20 cellular contexts compared by ENCODE assay signal in genomic region chr21:33433001-33433400, GRCh38. TPM values are rescaled to one million over a fixed set of nuclear protein-coding genes. Genes with fewer than 3 reads are reported as not detected.
DNase-seq lines count a peak whose midpoint lies in the region; ATAC-seq and TF ChIP-seq lines count a peak whose summit lies in the region.
"Had no signal": no experiment of that assay in that cellular context is flagged by ENCODE, and none has a peak within 500 bp of the region (broad histone marks: within the 10 kb centered on the region; RNA-seq: fewer than 3 reads in every experiment).

No MANE protein-coding gene starts in this region.

- peaks cover 53% of the 10 kb centered on the region for H3K36me3 Mint-ChIP-seq in activated naive CD4-positive, alpha-beta T cell treated with anti-CD3 and anti-CD28 coated beads, Interleukin-2, amount 10 ng/mL, durations not matched to agents 7 days and 5 days
- H3K36me3 Mint-ChIP-seq in activated naive CD8-positive, alpha-beta T cell treated with anti-CD3 and anti-CD28 coated beads, Interleukin-2, amount 10 ng/mL, durations not matched to agents 7 days and 5 days = peaks cover 40% of the 10 kb centered on the region
- peaks cover 39% of the 10 kb centered on the region for H3K36me3 Mint-ChIP-seq in memory B cell

- H3K4me3 Mint-ChIP-seq in activated naive CD4-positive, alpha-beta T cell treated with anti-CD3 and anti-CD28 coated beads, Interleukin-2, amount 10 ng/mL, durations not matched to agents 7 days and 5 days = no peak overlapping the region
- H3K4me3 Mint-ChIP-seq in activated naive CD8-positive, alpha-beta T cell treated with anti-CD3 and anti-CD28 coated beads, Interleukin-2, amount 10 ng/mL, durations not matched to agents 7 days and 5 days = no peak overlapping the region
- peak overlapping the region; percentile 60 for H3K4me3 Mint-ChIP-seq in memory B cell

- H3K36me3 ChIP-seq in upper lobe of left lung = peaks cover 33 to 100% (median 81%) of the 10 kb centered on the region in 4 donors

- H3K4me1 ChIP-seq in upper lobe of left lung = peaks cover 10 to 22% (median 15%) of the 10 kb centered on the region in 4 donors
- H3K4me1 ChIP-seq: Caco-2 had no signal

- no peak for DNase-seq in activated naive CD4-positive, alpha-beta T cell treated with anti-CD3 and anti-CD28 coated beads, Interleukin-2, amount 10 ng/mL, durations not matched to agents 7 days and 5 days
- no peak for DNase-seq in activated naive CD4-positive, alpha-beta T cell (lab: John Stamatoyannopoulos, UW)
- DNase-seq in activated naive CD8-positive, alpha-beta T cell treated with anti-CD3 and anti-CD28 coated beads, Interleukin-2, amount 10 ng/mL, durations not matched to agents 7 days and 5 days = no peak
- DNase-seq in memory B cell (ENCODE audit: low spot score in 2 of 2) (no peak), upper lobe of left lung (peak in 1 of 2 donors; percentile 38), NCI-H1092 (lab: John Stamatoyannopoulos, UW) (no peak)
- no peak for DNase-seq in stimulated activated CD4-positive, alpha-beta T cell treated with anti-CD3 and anti-CD28 coated beads, Interleukin-12 subunit alpha, Interleukin-12 subunit beta, amount 100 ng/mL, for 4 hours
- DNase-seq: ACHN; amniotic stem cell; Caco-2; cortex of kidney; Karpas-422; kidney; mucosa of descending colon; NCI-H146; NCI-H446; stimulated activated naive CD4-positive, alpha-beta T cell treated with Interleukin-2 at 50 U/mL for 16 hours had no signal

- H3K27ac Mint-ChIP-seq in activated naive CD4-positive, alpha-beta T cell treated with anti-CD3 and anti-CD28 coated beads, Interleukin-2, amount 10 ng/mL, durations not matched to agents 7 days and 5 days = peak overlapping the region; percentile 78
- peak overlapping the region; percentile 76 for H3K27ac Mint-ChIP-seq in activated naive CD8-positive, alpha-beta T cell treated with anti-CD3 and anti-CD28 coated beads, Interleukin-2, amount 10 ng/mL, durations not matched to agents 7 days and 5 days
- peak overlapping the region; percentile 87 for H3K27ac Mint-ChIP-seq in memory B cell

- no peak overlapping the region for H3K4me3 ChIP-seq in upper lobe of left lung
- H3K4me3 ChIP-seq: mucosa of descending colon had no signal

- POLR2A ChIA-PET in activated naive CD8-positive, alpha-beta T cell treated with anti-CD3 and anti-CD28 coated beads, Interleukin-2, amount 10 ng/mL, durations not matched to agents 7 days and 5 days (lab: Charles Lee) = no interaction called here

- no peak for TF ChIP-seq POLR2A in upper lobe of left lung (IDR thresholded peaks at IDR 0.05)

- 97 to 99% methylated on average over 8 of the region's 8 CpGs for WGBS in upper lobe of left lung, 2 donors

- TF ChIP-seq EP300 in upper lobe of left lung (IDR thresholded peaks at IDR 0.05) = no peak

- no peaks in the 10 kb centered on the region for H3K27me3 ChIP-seq in upper lobe of left lung

- H3K9me3 ChIP-seq in upper lobe of left lung = no peaks in the 10 kb centered on the region
- H3K9me3 ChIP-seq: Caco-2, mucosa of descending colon had no signal

- no peak for ATAC-seq in activated naive CD8-positive, alpha-beta T cell treated with anti-CD3 and anti-CD28 coated beads, Interleukin-2, amount 10 ng/mL, durations not matched to agents 7 days and 5 days (ENCODE audit: low read depth)
- ATAC-seq in memory B cell (ENCODE audit: low read depth) = no peak
- no peak for ATAC-seq in upper lobe of left lung (ENCODE audit: low FRiP score in 2 of 2)
- no peak for ATAC-seq in HG03571 (IDR thresholded peaks at IDR 0.05; ENCODE audit: unreplicated experiment)
- ATAC-seq: esophagus mucosa, SK-N-SH treated with all-trans-retinoic acid at 6 μM for 48 hours had no signal

- CTCF ChIA-PET in activated naive CD4-positive, alpha-beta T cell treated with anti-CD3 and anti-CD28 coated beads, Interleukin-2, amount 10 ng/mL, durations not matched to agents 7 days and 5 days (lab: Charles Lee) = interaction anchor here (0.9 kb wide), 1 partner anchor 493 kb away, joined by 3 read pairs; no protein-coding TSS in a partner anchor

- H3K27me3 Mint-ChIP-seq in activated naive CD4-positive, alpha-beta T cell treated with anti-CD3 and anti-CD28 coated beads, Interleukin-2, amount 10 ng/mL, durations not matched to agents 7 days and 5 days = no peaks in the 10 kb centered on the region
- no peaks in the 10 kb centered on the region for H3K27me3 Mint-ChIP-seq in activated naive CD8-positive, alpha-beta T cell treated with anti-CD3 and anti-CD28 coated beads, Interleukin-2, amount 10 ng/mL, durations not matched to agents 7 days and 5 days
- H3K27me3 Mint-ChIP-seq in memory B cell = no peaks in the 10 kb centered on the region

- no peak for TF ChIP-seq CTCF in upper lobe of left lung (IDR thresholded peaks at IDR 0.05)

- H3K9me3 Mint-ChIP-seq in activated naive CD4-positive, alpha-beta T cell treated with anti-CD3 and anti-CD28 coated beads, Interleukin-2, amount 10 ng/mL, durations not matched to agents 7 days and 5 days = no peaks in the 10 kb centered on the region
- H3K9me3 Mint-ChIP-seq in activated naive CD8-positive, alpha-beta T cell treated with anti-CD3 and anti-CD28 coated beads, Interleukin-2, amount 10 ng/mL, durations not matched to agents 7 days and 5 days = no peaks in the 10 kb centered on the region
- H3K9me3 Mint-ChIP-seq in memory B cell = no peaks in the 10 kb centered on the region

- peak overlapping the region; percentile 23 to 79 (median 74) for H3K27ac ChIP-seq in upper lobe of left lung

- H3K4me1 Mint-ChIP-seq in activated naive CD4-positive, alpha-beta T cell treated with anti-CD3 and anti-CD28 coated beads, Interleukin-2, amount 10 ng/mL, durations not matched to agents 7 days and 5 days = peaks cover 31% of the 10 kb centered on the region
- peaks cover 24% of the 10 kb centered on the region for H3K4me1 Mint-ChIP-seq in activated naive CD8-positive, alpha-beta T cell treated with anti-CD3 and anti-CD28 coated beads, Interleukin-2, amount 10 ng/mL, durations not matched to agents 7 days and 5 days
- peaks cover 34% of the 10 kb centered on the region for H3K4me1 Mint-ChIP-seq in memory B cell

RNA-seq across cellular contexts. Expression of gene IFNGR2, which starts 29.8 kb away (rescaled TPM):
- total RNA-seq in activated naive CD8-positive, alpha-beta T cell treated with anti-CD3 and anti-CD28 coated beads, Interleukin-2, amount 10 ng/mL, durations not matched to agents 7 days and 5 days = 10 to 100 TPM; 17.8 to 18.8 TPM
- 10 to 100 TPM; 35.6 to 89.8 (median 62.0) TPM for total RNA-seq in upper lobe of left lung

RNA-seq across cellular contexts. Expression of gene TMEM50B, which starts 46.8 kb away (rescaled TPM):
- total RNA-seq in activated naive CD8-positive, alpha-beta T cell treated with anti-CD3 and anti-CD28 coated beads, Interleukin-2, amount 10 ng/mL, durations not matched to agents 7 days and 5 days = 10 to 100 TPM; 72.6 to 80.3 TPM
- total RNA-seq in upper lobe of left lung = 100 to 1,000 TPM in 2 of 6 donors, 10 to 100 TPM in 4; 45.1 to 155 (median 68.0) TPM

RNA-seq across cellular contexts. Expression of gene DNAJC28, which starts 58.5 kb away (rescaled TPM):
- total RNA-seq in activated naive CD8-positive, alpha-beta T cell treated with anti-CD3 and anti-CD28 coated beads, Interleukin-2, amount 10 ng/mL, durations not matched to agents 7 days and 5 days = 1 to 10 TPM; 1.2 to 1.5 TPM
- 1 to 10 TPM in 5 of 6 donors, under 1 TPM in 1; 0.55 to 3.1 (median 1.6) TPM for total RNA-seq in upper lobe of left lung
